ENCODE assay signal across 1 cellular context in genomic region chr9:12735669-12736068, GRCh38.
TF ChIP-seq lines count a peak whose summit lies in the region.

No MANE protein-coding gene starts in this region.

TF ChIP-seq in HepG2, 621 proteins besides CTCF, POLR2A, EP300 and RAD21:
- no peak for TF ChIP-seq RFXANK (CRISPR knock-in tag; IDR thresholded peaks at IDR 0.05)
- TF ChIP-seq ATF7 (IDR thresholded peaks at IDR 0.05), result 0 out of 2 replicates have a peak, but pooled peaks have one; percentile 18
- no peak for TF ChIP-seq ATF7 (CRISPR knock-in tag; IDR thresholded peaks at IDR 0.05)
